ENCODE assay signal across 16 cellular contexts in the genomic region with DNA sequence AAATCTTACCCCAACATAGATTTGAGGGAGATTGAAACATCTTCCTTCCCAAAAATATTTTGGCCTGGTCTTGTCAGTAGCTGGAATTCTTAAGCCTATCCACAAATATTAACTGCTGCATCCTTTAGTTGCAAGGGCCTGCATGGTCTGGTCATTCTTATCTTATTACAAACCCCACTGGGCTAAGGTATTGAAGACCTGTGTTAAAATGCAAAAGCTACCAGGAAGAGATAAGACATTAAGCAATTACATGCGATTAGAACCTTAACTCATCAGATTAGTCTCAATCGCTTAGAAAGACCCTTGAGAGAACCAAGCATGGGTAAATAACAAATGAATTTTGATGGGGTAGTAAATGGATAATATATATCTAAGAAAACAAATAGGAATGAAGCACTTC.
A peak's percentile ranks its signal among the peaks of the same experiment; 100 is the strongest.
DNase-seq lines count a peak whose midpoint lies in the region; ATAC-seq lines count a peak whose summit lies in the region.
"Had no signal": no experiment of that assay in that cellular context is flagged by ENCODE, and none has a peak within 500 bp of the region (broad histone marks: within the 10 kb centered on the region; RNA-seq: fewer than 3 reads in every experiment).

No MANE protein-coding gene starts in this region.

- H3K4me1 ChIP-seq in mesendoderm (ENCODE audit: control insufficient read depth, low read depth, low read length): no peaks in the 10 kb centered on the region
- H3K4me1 ChIP-seq: BE2C, BLaER1 had no signal

- H3K4ac ChIP-seq in mesendoderm (ENCODE audit: low read depth, low read length): no peak overlapping the region

- peak; percentile 51 for DNase-seq in NCI-H82 treated with DMSO at 0.1 percent for 48 hours (lab: John Stamatoyannopoulos, UW; ENCODE audit: unreplicated experiment)
- peak; percentile 66 for DNase-seq in mesendoderm
- DNase-seq in D341Med (ENCODE audit: low spot score): no peak
- DNase-seq in UCSD-AML1 (lab: John Stamatoyannopoulos, UW; ENCODE audit: unreplicated experiment): no peak
- DNase-seq: 8988T; ACHN; BE2C; C1 segment of cervical spinal cord; CD4-positive, alpha-beta memory T cell; CD4-positive, CD25-positive, alpha-beta regulatory T cell; CD8-positive, alpha-beta memory T cell; COR-L47; DMS79 treated with DMSO at 0.1 percent for 48 hours; GF-D8 had no signal

- H3K27ac ChIP-seq in mesendoderm (ENCODE audit: low read depth, low read length): no peak overlapping the region
- H3K27ac ChIP-seq: BLaER1 had no signal

- H4K5ac ChIP-seq in mesendoderm (ENCODE audit: low read length): no peak overlapping the region

- ATAC-seq in HG02884 (IDR thresholded peaks at IDR 0.05; ENCODE audit: unreplicated experiment): no peak

- no peaks in the 10 kb centered on the region for H3K79me1 ChIP-seq in mesendoderm (ENCODE audit: low read length)

- H3K79me2 ChIP-seq in mesendoderm (ENCODE audit: control insufficient read depth, insufficient read depth, low read length): no peaks in the 10 kb centered on the region

- H3K23ac ChIP-seq in mesendoderm (ENCODE audit: low read length): no peak overlapping the region

- no peak overlapping the region for H2AK5ac ChIP-seq in mesendoderm (ENCODE audit: low read length)

- no CpG with 5 or more reads among the region's 2 CpGs for WGBS in mesendoderm (ENCODE audit: extremely low coverage, insufficient coverage, low lambda C conversion rate)

- H4K8ac ChIP-seq in mesendoderm (ENCODE audit: low read depth, low read length): no peak overlapping the region

- no peak overlapping the region for H2BK120ac ChIP-seq in mesendoderm (ENCODE audit: low read depth, low read length)

- H3K4me3 ChIP-seq in mesendoderm (ENCODE audit: low read length): no peak overlapping the region
- H3K4me3 ChIP-seq: BLaER1 had no signal

- H3K36me3 ChIP-seq in mesendoderm (ENCODE audit: control insufficient read depth, insufficient read depth, low read length): no peaks in the 10 kb centered on the region
- H3K36me3 ChIP-seq: BE2C, BLaER1 had no signal

- H3K4me2 ChIP-seq in mesendoderm (ENCODE audit: low read length): no peak overlapping the region
- H3K4me2 ChIP-seq: BLaER1 had no signal

- H2BK15ac ChIP-seq in mesendoderm (replicated peaks; ENCODE audit: low read depth): no peak overlapping the region

- no peak overlapping the region for H2BK5ac ChIP-seq in mesendoderm (ENCODE audit: low read length)

- H3K9ac ChIP-seq in mesendoderm (ENCODE audit: low read length): no peak overlapping the region
- H3K9ac ChIP-seq: BLaER1 had no signal

- no peak overlapping the region for H3K18ac ChIP-seq in mesendoderm (ENCODE audit: low read length)

- no peak overlapping the region for H3K56ac ChIP-seq in mesendoderm (ENCODE audit: low read length)

- H3K27me3 ChIP-seq in mesendoderm (ENCODE audit: insufficient read depth, low read length, poor library complexity): no peaks in the 10 kb centered on the region
- H3K27me3 ChIP-seq: BE2C, BLaER1 had no signal

Comparison
In these comparisons a context has a peak if more than half of its experiments do, and no peak if none do; other contexts are left out.
1. DNase-seq: peak in NCI-H82 treated with DMSO at 0.1 percent for 48 hours (single experiment) and mesendoderm (single experiment); none in D341Med (single experiment) and UCSD-AML1 (single experiment).